1 cellular context compared by ENCODE assay signal in genomic region chr9:128556915-128557634, GRCh38.
TF ChIP-seq lines count a peak whose summit lies in the region.

No MANE protein-coding gene starts in this region.

TF ChIP-seq in HepG2, 621 proteins besides CTCF, POLR2A, EP300 and RAD21 (continues in another document):
- TF ChIP-seq CEBPB (IDR thresholded peaks at IDR 0.05; ENCODE audit: borderline replicate concordance, low read depth, low read length) (peak; percentile 84), ZSCAN9 (CRISPR knock-in tag; IDR thresholded peaks at IDR 0.05; ENCODE audit: borderline replicate concordance) (no peak), HNF4A (CRISPR knock-in tag; IDR thresholded peaks at IDR 0.05) (peak; percentile 90), IKZF5 (CRISPR knock-in tag; IDR thresholded peaks at IDR 0.05) (no peak), ATF3 (CRISPR knock-in tag; IDR thresholded peaks at IDR 0.05) (no peak), FOXA3 (CRISPR knock-in tag; IDR thresholded peaks at IDR 0.05) (peak; percentile 59), SAP130 (CRISPR knock-in tag; IDR thresholded peaks at IDR 0.05; ENCODE audit: low read depth) (peak; percentile 65), NCOR1 (IDR thresholded peaks at IDR 0.05; ENCODE audit: borderline replicate concordance, low read length) (peak; percentile 75), CBX2 (IDR thresholded peaks at IDR 0.05; ENCODE audit: low read depth, low read length) (no peak), CBX2 (CRISPR knock-in tag; IDR thresholded peaks at IDR 0.05; ENCODE audit: low read depth) (no peak), RCOR2 (CRISPR knock-in tag; IDR thresholded peaks at IDR 0.05) (0 out of 2 replicates have a peak, but pooled peaks have one; percentile 56), NR2F1 (CRISPR knock-in tag; IDR thresholded peaks at IDR 0.05) (peak in 1 of 2 experiments; percentile 44; a peak in 2 of 4 replicates), ZNF777 (CRISPR knock-in tag; IDR thresholded peaks at IDR 0.05) (no peak), CREM (IDR thresholded peaks at IDR 0.05) (0 out of 2 replicates have a peak, but pooled peaks have one; percentile 19), CREM (CRISPR knock-in tag; IDR thresholded peaks at IDR 0.05) (no peak), ARID5B (CRISPR knock-in tag; IDR thresholded peaks at IDR 0.05) (peak; percentile 75), ZBTB2 (CRISPR knock-in tag; IDR thresholded peaks at IDR 0.05; ENCODE audit: low read depth) (no peak), MAF1 (CRISPR knock-in tag; IDR thresholded peaks at IDR 0.05; ENCODE audit: borderline replicate concordance) (no peak), FOXP4 (CRISPR knock-in tag; IDR thresholded peaks at IDR 0.05) (0 out of 2 replicates have a peak, but pooled peaks have one; percentile 29), GATAD2A (CRISPR knock-in tag; IDR thresholded peaks at IDR 0.05) (peak; percentile 63), RXRB (CRISPR knock-in tag; IDR thresholded peaks at IDR 0.05; ENCODE audit: borderline replicate concordance) (peak; percentile 43; the same call in 1 of the 2 replicates), HMG20A (CRISPR knock-in tag; IDR thresholded peaks at IDR 0.05; ENCODE audit: borderline replicate concordance) (peak; percentile 43; the same call in 1 of the 2 replicates), SOX5 (CRISPR knock-in tag; IDR thresholded peaks at IDR 0.05; ENCODE audit: borderline replicate concordance) (0 out of 2 replicates have a peak, but pooled peaks have one; percentile 33), ZNF724P (CRISPR knock-in tag; IDR thresholded peaks at IDR 0.05; ENCODE audit: borderline replicate concordance) (no peak), KDM4B (CRISPR knock-in tag; IDR thresholded peaks at IDR 0.05) (no peak), ZBTB7B (CRISPR knock-in tag; IDR thresholded peaks at IDR 0.05) (peak; percentile 38; the same call in 1 of the 2 replicates), SOX13 (IDR thresholded peaks at IDR 0.05) (no peak), SOX13 (CRISPR knock-in tag; conservative IDR thresholded peaks at IDR 0.05 in 1 of 2, IDR thresholded peaks at IDR 0.05 in 1 of 2) (peak in 1 of 2 experiments; percentile 57; a peak in 2 of 4 replicates), ATF4 (CRISPR knock-in tag; IDR thresholded peaks at IDR 0.05) (no peak), HNF4G (IDR thresholded peaks at IDR 0.05; ENCODE audit: borderline replicate concordance, low read depth, low read length) (peak; percentile 88), HNF4G (CRISPR knock-in tag; IDR thresholded peaks at IDR 0.05; ENCODE audit: borderline replicate concordance, low read depth) (no peak; the same call in 1 of the 2 replicates), ZNF629 (CRISPR knock-in tag; conservative IDR thresholded peaks at IDR 0.05) (peak; percentile 30; the same call in 1 of the 2 replicates), TEF (CRISPR knock-in tag; IDR thresholded peaks at IDR 0.05) (no peak), SP5 (CRISPR knock-in tag; IDR thresholded peaks at IDR 0.05; ENCODE audit: borderline replicate concordance, low read depth) (peak; percentile 83), NR2F2 (IDR thresholded peaks at IDR 0.05; ENCODE audit: borderline replicate concordance, low read depth) (0 out of 2 replicates have a peak, but pooled peaks have one; percentile 21), TEAD3 (CRISPR knock-in tag; optimal IDR thresholded peaks at IDR 0.05; ENCODE audit: borderline replicate concordance) (peak; percentile 34), PRDM10 (CRISPR knock-in tag; IDR thresholded peaks at IDR 0.05; ENCODE audit: low read depth) (no peak), SOX6 (IDR thresholded peaks at IDR 0.05) (no peak), SOX6 (CRISPR knock-in tag; IDR thresholded peaks at IDR 0.05) (peak; percentile 45; the same call in 1 of the 2 replicates), PAXIP1 (CRISPR knock-in tag; conservative IDR thresholded peaks at IDR 0.05) (peak; percentile 75), FOXP1 (IDR thresholded peaks at IDR 0.05) (no peak), FOXP1 (CRISPR knock-in tag; IDR thresholded peaks at IDR 0.05) (peak; percentile 60; the same call in 1 of the 2 replicates), NR2F6 (IDR thresholded peaks at IDR 0.05) (peak; percentile 62), NR2F6 (CRISPR knock-in tag; IDR thresholded peaks at IDR 0.05) (peak; percentile 70), ZNF331 (CRISPR knock-in tag; IDR thresholded peaks at IDR 0.05) (peak; percentile 43; the same call in 1 of the 2 replicates), SIX1 (CRISPR knock-in tag; IDR thresholded peaks at IDR 0.05; ENCODE audit: borderline replicate concordance) (0 out of 2 replicates have a peak, but pooled peaks have one; percentile 16), LCORL (IDR thresholded peaks at IDR 0.05) (no peak), LCORL (CRISPR knock-in tag; IDR thresholded peaks at IDR 0.05) (peak; percentile 56; the same call in 1 of the 2 replicates), ZNF557 (CRISPR knock-in tag; IDR thresholded peaks at IDR 0.05) (no peak), PPARG (CRISPR knock-in tag; conservative IDR thresholded peaks at IDR 0.05) (peak; percentile 83), CEBPG (CRISPR knock-in tag; IDR thresholded peaks at IDR 0.05) (peak; percentile 88)
